15 cellular contexts compared by ENCODE assay signal in the genomic region with DNA sequence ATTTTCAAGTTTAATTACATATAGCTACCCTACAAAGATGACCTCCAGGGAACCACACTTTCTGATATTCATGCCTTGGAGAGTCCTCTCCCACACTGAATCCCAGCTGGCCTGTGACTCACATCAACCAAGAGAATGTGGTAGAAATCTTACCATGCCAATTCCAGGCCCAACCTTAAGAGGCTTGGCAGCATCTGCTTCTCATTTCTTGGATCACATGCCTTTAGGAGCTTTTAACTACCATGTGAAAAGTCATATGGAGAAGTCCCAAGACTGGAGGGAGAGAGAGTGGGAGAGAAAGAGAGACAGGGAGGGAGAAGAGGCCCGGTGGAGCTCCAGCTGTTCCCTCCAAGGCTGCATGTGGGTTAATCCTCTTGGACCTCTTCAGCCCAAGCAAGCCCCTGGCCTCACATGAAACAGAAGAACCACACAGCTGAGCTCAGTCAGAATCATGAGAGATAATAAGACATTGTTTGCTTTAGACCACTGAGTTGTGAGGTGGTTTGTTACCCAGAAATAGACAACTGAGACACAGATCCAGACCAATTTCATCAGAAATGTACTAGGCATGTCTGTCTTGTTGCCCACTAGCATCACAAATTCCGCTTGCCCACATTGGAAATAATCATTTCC.
DNase-seq lines count a peak whose midpoint lies in the region; ATAC-seq and TF ChIP-seq lines count a peak whose summit lies in the region.
"Had no signal": no experiment of that assay in that cellular context is flagged by ENCODE, and none has a peak within 500 bp of the region (broad histone marks: within the 10 kb centered on the region; RNA-seq: fewer than 3 reads in every experiment).

No MANE protein-coding gene starts in this region.

- peaks cover 28% of the 10 kb centered on the region for H3K4me1 Mint-ChIP-seq in neural progenitor cell
- H3K4me1 Mint-ChIP-seq in stimulated activated naive CD8-positive, alpha-beta T cell treated with anti-CD3 and anti-CD28 coated beads, Interleukin-15, amount 100 ng/mL, for 72 hours, result no peaks in the 10 kb centered on the region

- intact Hi-C loops in uterus (cut with DNase I; ENCODE audit: low total_unique reads), result no loop called here
- intact Hi-C loops in colonic mucosa (cut with DNase I), result no loop called here

- no peak overlapping the region for H2AFZ ChIP-seq in neural progenitor cell (replicated peaks)

- no peaks in the 10 kb centered on the region for H3F3A ChIP-seq in neural progenitor cell (ENCODE audit: low read depth)

- H4K20me1 ChIP-seq in neural progenitor cell (ENCODE audit: low read depth), result no peaks in the 10 kb centered on the region

- H3K27me3 ChIP-seq in MG63 (no peaks in the 10 kb centered on the region), neural progenitor cell (no peaks in the 10 kb centered on the region), uterus (no peaks in the 10 kb centered on the region), colonic mucosa (no peaks in the 10 kb centered on the region)
- H3K27me3 ChIP-seq: SJSA1 had no signal

- H3K4me3 ChIP-seq in MG63 (no peak overlapping the region), neural progenitor cell (no peak overlapping the region), uterus (no peak overlapping the region), colonic mucosa (no peak overlapping the region)
- H3K4me3 ChIP-seq: SJSA1 had no signal

- H3K27ac ChIP-seq in neural progenitor cell (no peak overlapping the region), uterus (no peak overlapping the region), colonic mucosa (no peak overlapping the region)
- H3K27ac ChIP-seq: SJSA1 had no signal

- H3K9ac ChIP-seq in neural progenitor cell (no peak overlapping the region), colonic mucosa (ENCODE audit: low read depth in 2 of 2, low read length in 2 of 2) (no peak overlapping the region)

- no peak for ATAC-seq in stimulated activated naive CD8-positive, alpha-beta T cell treated with anti-CD3 and anti-CD28 coated beads, Interleukin-15, amount 100 ng/mL, for 72 hours
- ATAC-seq: activated CD8-positive, alpha-beta T cell treated with anti-CD3 and anti-CD28 coated beads for 36 hours; sciatic nerve; stimulated activated naive CD8-positive, alpha-beta T cell treated with anti-CD3 and anti-CD28 coated beads, Interleukin-15, Interleukin-2, amounts not matched to agents 100 U/mL and 50 U/mL, for 24 hours had no signal

- TF ChIP-seq CTCF in neural progenitor cell (IDR thresholded peaks at IDR 0.05) (no peak), uterus (IDR thresholded peaks at IDR 0.05) (no peak), colonic mucosa (IDR thresholded peaks at IDR 0.05) (no peak)

- DNase-seq in EH (ENCODE audit: low read depth) (peak; percentile 97), MG63 (peak; percentile 86), dedifferentiated amniotic fluid mesenchymal stem cell (ENCODE audit: extremely low spot score) (peak; percentile 34), neural progenitor cell (ENCODE audit: low spot score) (no peak), uterus (no peak), cerebellar cortex (ENCODE audit: low spot score) (no peak), colonic mucosa (no peak)
- no peak for DNase-seq in stimulated activated naive CD8-positive, alpha-beta T cell treated with anti-CD3 and anti-CD28 coated beads, Interleukin-15, amount 100 ng/mL, for 72 hours
- DNase-seq: activated CD8-positive, alpha-beta T cell treated with anti-CD3 and anti-CD28 coated beads for 36 hours; activated effector memory CD4-positive, alpha-beta T cell treated with anti-CD3 and anti-CD28 coated beads, Interleukin-2, amount 50 U/mL, for 16 hours; MV-4-11; nephron progenitor cell; stimulated activated naive CD8-positive, alpha-beta T cell treated with anti-CD3 and anti-CD28 coated beads, Interleukin-15, Interleukin-2, amounts not matched to agents 100 U/mL and 50 U/mL, for 24 hours had no signal

- no peak for TF ChIP-seq POLR2A in uterus (IDR thresholded peaks at IDR 0.05)

- H3K9me3 Mint-ChIP-seq in neural progenitor cell, result peaks cover 9% of the 10 kb centered on the region
- peaks cover 4 to 17% of the 10 kb centered on the region in 2 donors for H3K9me3 Mint-ChIP-seq in stimulated activated naive CD8-positive, alpha-beta T cell treated with anti-CD3 and anti-CD28 coated beads, Interleukin-15, amount 100 ng/mL, for 72 hours

- H3K79me2 ChIP-seq in neural progenitor cell (ENCODE audit: low read depth), result no peaks in the 10 kb centered on the region

- H3K27me3 Mint-ChIP-seq in neural progenitor cell (ENCODE audit: insufficient read depth, low read depth), result peaks cover 5% of the 10 kb centered on the region
- no peaks in the 10 kb centered on the region for H3K27me3 Mint-ChIP-seq in stimulated activated naive CD8-positive, alpha-beta T cell treated with anti-CD3 and anti-CD28 coated beads, Interleukin-15, amount 100 ng/mL, for 72 hours
- H3K27me3 Mint-ChIP-seq: activated CD8-positive, alpha-beta T cell treated with anti-CD3 and anti-CD28 coated beads for 36 hours had no signal

- H3K9me3 ChIP-seq in MG63 (peaks cover 9% of the 10 kb centered on the region), neural progenitor cell (ENCODE audit: low read depth) (no peaks in the 10 kb centered on the region), uterus (no peaks in the 10 kb centered on the region), colonic mucosa (no peaks in the 10 kb centered on the region)
- H3K9me3 ChIP-seq: SJSA1 had no signal

- H3K4me3 Mint-ChIP-seq in neural progenitor cell, result no peak overlapping the region
- no peak overlapping the region for H3K4me3 Mint-ChIP-seq in stimulated activated naive CD8-positive, alpha-beta T cell treated with anti-CD3 and anti-CD28 coated beads, Interleukin-15, amount 100 ng/mL, for 72 hours
- H3K4me3 Mint-ChIP-seq: activated CD8-positive, alpha-beta T cell treated with anti-CD3 and anti-CD28 coated beads for 36 hours; nephron progenitor cell had no signal

- H3K36me3 Mint-ChIP-seq in neural progenitor cell, result no peaks in the 10 kb centered on the region

- no peaks in the 10 kb centered on the region for H3K4me1 ChIP-seq in neural progenitor cell
- H3K4me1 ChIP-seq in uterus, result no peaks in the 10 kb centered on the region
- no peaks in the 10 kb centered on the region for H3K4me1 ChIP-seq in colonic mucosa

- no peak overlapping the region for H3K4me2 ChIP-seq in neural progenitor cell

- H3K36me3 ChIP-seq in MG63, result no peaks in the 10 kb centered on the region
- no peaks in the 10 kb centered on the region for H3K36me3 ChIP-seq in neural progenitor cell
- H3K36me3 ChIP-seq in uterus, result no peaks in the 10 kb centered on the region
- H3K36me3 ChIP-seq in colonic mucosa, result no peaks in the 10 kb centered on the region
- H3K36me3 ChIP-seq: SJSA1 had no signal

- H3K27ac Mint-ChIP-seq in neural progenitor cell, result peak overlapping the region; percentile 37
- peak overlapping the region in 1 of 2 donors; percentile 82 for H3K27ac Mint-ChIP-seq in stimulated activated naive CD8-positive, alpha-beta T cell treated with anti-CD3 and anti-CD28 coated beads, Interleukin-15, amount 100 ng/mL, for 72 hours
- H3K27ac Mint-ChIP-seq: activated CD8-positive, alpha-beta T cell treated with anti-CD3 and anti-CD28 coated beads for 36 hours; nephron progenitor cell had no signal

Comparison
In these comparisons a context has a peak if more than half of its experiments do, and no peak if none do; other contexts are left out.
1. DNase-seq: peak in EH (single experiment), MG63 (single experiment) and dedifferentiated amniotic fluid mesenchymal stem cell (single experiment); none in neural progenitor cell (single experiment), uterus (0 of 2), cerebellar cortex (single experiment), stimulated activated naive CD8-positive, alpha-beta T cell treated with anti-CD3 and anti-CD28 coated beads, Interleukin-15, amount 100 ng/mL, for 72 hours (0 of 2) and colonic mucosa (single experiment).